In genomic region chr2:200962821-200963128, GRCh38 we compare ENCODE assay signal across 8 cellular contexts. TPM values are rescaled to one million over a fixed set of nuclear protein-coding genes. Genes with fewer than 3 reads are reported as not detected.
DNase-seq lines count a peak whose midpoint lies in the region; ATAC-seq and TF ChIP-seq lines count a peak whose summit lies in the region.

No MANE protein-coding gene starts in this region.

- peaks cover 12% of the 10 kb centered on the region for H3K36me3 Mint-ChIP-seq in T-cell

- H3K27ac Mint-ChIP-seq in T-cell: peak overlapping the region; percentile 98 to 100

- in situ Hi-C loops in GM13977 (cut with MboI; ENCODE audit: low pct_unique_long_range_greater_than_20kb, low sequenced_read_pairs, unreplicated experiment): no loop called here

- CTCF ChIA-PET in T-cell (lab: Charles Lee): interaction anchor here (0.5 to 5.1 kb wide), 18 partner anchors 9 to 270 kb away, joined by 3 to 66 read pairs (median 5); partner anchors contain the start of genes CLK1 (in 1 of the 2), HYCC2 (in 1 of the 2) and NDUFB3 (in 1 of the 2)

- DNase-seq in SHP77 treated with DMSO at 0.1 percent for 48 hours (lab: John Stamatoyannopoulos, UW) (peak; percentile 15), SHP77 (lab: John Stamatoyannopoulos, UW) (no peak), T-cell (peak in 3 of 34 experiments; percentile 2 to 4 (median 3)), foreskin keratinocyte (no peak), putamen (ENCODE audit: low spot score) (peak; percentile 14), GM13977 (ENCODE audit: low spot score) (no peak), cortex of kidney (lab: John Stamatoyannopoulos, UW) (no peak)

- TF ChIP-seq CTCF in foreskin keratinocyte (conservative IDR thresholded peaks at IDR 0.05) (no peak), GM13977 (IDR thresholded peaks at IDR 0.05; ENCODE audit: extremely low read depth, insufficient read depth, missing control alignments) (no peak)

- H3K9me3 Mint-ChIP-seq in T-cell: no peaks in the 10 kb centered on the region

- H3K27me3 Mint-ChIP-seq in T-cell: no peaks in the 10 kb centered on the region

- peak overlapping the region; percentile 97 to 99 (median 98) for H3K4me3 Mint-ChIP-seq in T-cell

- H3K27ac ChIP-seq in foreskin keratinocyte: peak overlapping the region; percentile 61

- no peaks in the 10 kb centered on the region for H3K27me3 ChIP-seq in foreskin keratinocyte

- peak; percentile 18 for ATAC-seq in HG02840 (IDR thresholded peaks at IDR 0.05; ENCODE audit: low FRiP score, unreplicated experiment)
- ATAC-seq in T-cell (replicated peaks in 1 of 4): peak in 3 of 4 experiments; percentile 3 to 6 (median 6)
- ATAC-seq in foreskin keratinocyte: peak; percentile 0

- POLR2A ChIA-PET in T-cell (lab: Charles Lee): interaction anchor here (0.6 to 2.0 kb wide), 8 partner anchors 11 to 215 kb away, joined by 3 to 8 read pairs (median 3); partner anchors contain the start of gene CLK1 (in 1 of the 2)

- H3K4me1 ChIP-seq in foreskin keratinocyte: peaks cover 23% of the 10 kb centered on the region

- H3K4me1 Mint-ChIP-seq in T-cell: peaks cover 64 to 69% (median 67%) of the 10 kb centered on the region in 3 donors

RNA-seq across cellular contexts. Expression of gene ORC2, which starts 0.7 kb away (rescaled TPM):
- total RNA-seq in T-cell (10 to 100 TPM; 29.9 to 52.4 (median 50.6) TPM), foreskin keratinocyte (29.7 and 31.8 TPM in 2 replicates)
- 12.1 and 16.0 TPM in 2 replicates for polyA plus RNA-seq in foreskin keratinocyte

Comparison
In these comparisons a context has a peak if more than half of its experiments do, and no peak if none do; other contexts are left out.
1. DNase-seq: peak in SHP77 treated with DMSO at 0.1 percent for 48 hours (single experiment) and putamen (single experiment); none in SHP77 (0 of 2), foreskin keratinocyte (0 of 2), GM13977 (single experiment) and cortex of kidney (single experiment).
2. Peak in every context shown above with its lines, with median percentiles within 50 percentile points of each other: ATAC-seq.